ENCODE assay signal across 8 cellular contexts in the genomic region with DNA sequence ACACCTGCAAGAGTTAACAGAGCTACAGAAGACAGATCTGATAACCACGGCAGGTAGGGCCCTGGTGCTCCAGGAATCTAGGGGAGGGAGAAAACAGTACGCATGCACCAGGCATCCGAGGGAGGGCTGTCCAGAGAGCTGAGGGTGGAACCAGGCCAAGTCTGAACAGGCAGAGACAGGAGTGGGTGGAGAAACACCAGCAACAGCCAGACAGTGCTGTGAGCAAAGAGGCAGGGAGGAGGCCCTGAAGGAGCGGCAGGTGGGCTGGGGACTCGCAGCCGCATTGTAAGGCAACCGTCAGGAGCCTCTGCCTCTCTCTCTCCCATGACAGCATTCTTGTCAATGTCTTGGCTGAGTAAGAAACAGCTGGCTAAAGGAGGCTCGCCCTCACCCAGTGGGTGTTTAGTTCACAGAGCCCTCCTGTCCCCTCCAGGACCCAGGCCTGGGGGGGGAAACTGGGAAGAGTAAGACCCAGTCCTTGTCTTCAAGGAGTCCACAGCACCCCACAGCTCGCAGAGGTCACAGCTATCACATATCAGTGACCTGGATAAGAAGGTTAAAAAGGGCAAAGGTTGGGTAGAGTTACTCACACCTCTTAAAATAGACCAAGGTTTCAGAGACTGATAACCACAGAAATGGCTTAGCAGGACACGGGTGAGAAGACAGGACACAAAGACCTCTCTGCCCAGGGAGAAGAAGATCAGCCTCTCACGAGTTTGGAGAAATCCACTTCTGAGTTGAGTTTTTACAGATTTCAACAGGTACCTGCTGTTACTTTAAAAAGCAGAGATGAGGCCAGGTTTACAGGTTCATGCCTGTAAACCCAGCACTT. TPM values are rescaled to one million over a fixed set of nuclear protein-coding genes. Genes with fewer than 3 reads are reported as not detected.
DNase-seq lines count a peak whose midpoint lies in the region; ATAC-seq and TF ChIP-seq lines count a peak whose summit lies in the region.

No MANE protein-coding gene starts in this region.

- H3K36me3 Mint-ChIP-seq in activated naive CD4-positive, alpha-beta T cell treated with anti-CD3 and anti-CD28 coated beads, Interleukin-2, amount 50 U/mL, for 72 hours, result no peaks in the 10 kb centered on the region
- no peaks in the 10 kb centered on the region for H3K36me3 Mint-ChIP-seq in neural progenitor cell

- peak; percentile 23 to 76 for ATAC-seq in activated naive CD4-positive, alpha-beta T cell treated with anti-CD3 and anti-CD28 coated beads, Interleukin-2, amount 50 U/mL, for 72 hours
- peak; percentile 98 for ATAC-seq in SK-N-SH treated with all-trans-retinoic acid at 6 μM for 48 hours

- H3K9ac ChIP-seq in neural progenitor cell, result no peak overlapping the region

- H3K27ac ChIP-seq in HEK293 (ENCODE audit: extremely low read depth, low read depth, low read length) (no peak overlapping the region; the same call in 1 of the 2 replicates), neural progenitor cell (no peak overlapping the region)

- no peak overlapping the region for H3K4me2 ChIP-seq in neural progenitor cell

- H3K36me3 ChIP-seq in HEK293 (ENCODE audit: control insufficient read depth in 2 of 2, insufficient read depth in 1 of 2, low read length in 2 of 2) (no peaks in the 10 kb centered on the region), neural progenitor cell (no peaks in the 10 kb centered on the region)

- H3K9me3 Mint-ChIP-seq in activated naive CD4-positive, alpha-beta T cell treated with anti-CD3 and anti-CD28 coated beads, Interleukin-2, amount 50 U/mL, for 72 hours, result no peaks in the 10 kb centered on the region
- no peaks in the 10 kb centered on the region for H3K9me3 Mint-ChIP-seq in neural progenitor cell

- CTCF ChIA-PET in HEK293 (lab: Yijun Ruan, JAX), result no interaction called here

- H3K4me3 ChIP-seq in HEK293 (ENCODE audit: low read depth, low read length) (peak overlapping the region; percentile 11), fibroblast of pulmonary artery (replicated peaks; ENCODE audit: low read depth, low read length) (no peak overlapping the region), neural progenitor cell (no peak overlapping the region)

- TF ChIP-seq CTCF in HEK293 (tag by site-specific recombination; IDR thresholded peaks at IDR 0.05) (no peak), fibroblast of pulmonary artery (IDR thresholded peaks at IDR 0.05; ENCODE audit: low read length, missing control alignments) (no peak), neural progenitor cell (IDR thresholded peaks at IDR 0.05) (no peak)

- H3K9me3 ChIP-seq in HEK293 (ENCODE audit: control insufficient read depth, insufficient read depth, low read depth, low read length) (no peaks in the 10 kb centered on the region), neural progenitor cell (ENCODE audit: low read depth) (no peaks in the 10 kb centered on the region)

- H3K4me1 ChIP-seq in HEK293 (ENCODE audit: control insufficient read depth, insufficient read depth, low read length) (peaks cover 18% of the 10 kb centered on the region), neural progenitor cell (no peaks in the 10 kb centered on the region)

- POLR2A ChIA-PET in HEK293 (lab: Yijun Ruan, JAX), result interaction anchor here (1.5 kb wide), 1 partner anchor 82 kb away, joined by 6 read pairs; a partner anchor contains a TSS

- H3K79me2 ChIP-seq in neural progenitor cell (ENCODE audit: low read depth), result no peaks in the 10 kb centered on the region

- H3K27me3 ChIP-seq in neural progenitor cell, result peaks cover 100% of the 10 kb centered on the region

- peak overlapping the region; percentile 60 to 86 for H3K27ac Mint-ChIP-seq in activated naive CD4-positive, alpha-beta T cell treated with anti-CD3 and anti-CD28 coated beads, Interleukin-2, amount 50 U/mL, for 72 hours
- H3K27ac Mint-ChIP-seq in neural progenitor cell, result no peak overlapping the region

- peaks cover 26% of the 10 kb centered on the region for H4K20me1 ChIP-seq in neural progenitor cell (ENCODE audit: low read depth)

- H3K4me3 Mint-ChIP-seq in neural progenitor cell, result no peak overlapping the region

- no peak for DNase-seq in activated naive CD4-positive, alpha-beta T cell treated with anti-CD3 and anti-CD28 coated beads, Interleukin-2, amount 50 U/mL, for 72 hours (ENCODE audit: low spot score in 2 of 2)
- DNase-seq in activated naive CD4-positive, alpha-beta T cell treated with Interleukin-2 at 50 U/mL for 16 hours, result no peak
- DNase-seq in M059J (ENCODE audit: low read depth) (peak; percentile 64), fibroblast of pulmonary artery (ENCODE audit: low read depth) (peak; percentile 86), neural progenitor cell (ENCODE audit: low spot score) (peak; percentile 34), GOT3 (lab: John Stamatoyannopoulos, UW) (no peak)

- peaks cover 11% of the 10 kb centered on the region for H3K27me3 Mint-ChIP-seq in neural progenitor cell (ENCODE audit: insufficient read depth, low read depth)

- no peaks in the 10 kb centered on the region for H3F3A ChIP-seq in neural progenitor cell (ENCODE audit: low read depth)

- H3K4me1 Mint-ChIP-seq in neural progenitor cell, result peaks cover 7% of the 10 kb centered on the region

- H2AFZ ChIP-seq in neural progenitor cell (replicated peaks), result no peak overlapping the region

TF ChIP-seq in HEK293, 187 proteins besides CTCF, POLR2A, EP300 and RAD21 (continues in another document):
- TF ChIP-seq ZNF223 (tag by site-specific recombination; IDR thresholded peaks at IDR 0.05) (no peak), ZNF549 (tag by site-specific recombination; IDR thresholded peaks at IDR 0.05) (no peak), ZNF791 (tag by site-specific recombination; IDR thresholded peaks at IDR 0.05) (no peak), ZSCAN23 (tag by site-specific recombination; IDR thresholded peaks at IDR 0.05) (no peak), ZNF16 (tag by site-specific recombination; IDR thresholded peaks at IDR 0.05; ENCODE audit: low read depth) (no peak), ZNF76 (tag by site-specific recombination; IDR thresholded peaks at IDR 0.05; ENCODE audit: borderline replicate concordance, low read depth) (no peak), ZFP37 (tag by site-specific recombination; IDR thresholded peaks at IDR 0.05) (no peak), ZNF169 (tag by site-specific recombination; IDR thresholded peaks at IDR 0.05) (no peak), ZNF274 (IDR thresholded peaks at IDR 0.05; ENCODE audit: low read length) (no peak), ZNF274 (tag by site-specific recombination; IDR thresholded peaks at IDR 0.05; ENCODE audit: borderline replicate concordance) (no peak), ZBTB21 (tag by site-specific recombination; IDR thresholded peaks at IDR 0.05) (no peak), ZNF146 (tag by site-specific recombination; IDR thresholded peaks at IDR 0.05) (no peak), ZBTB7A (tag by site-specific recombination; IDR thresholded peaks at IDR 0.05; ENCODE audit: low read depth) (no peak), ZNF157 (tag by site-specific recombination; IDR thresholded peaks at IDR 0.05) (no peak), BCL11A (tag by site-specific recombination; IDR thresholded peaks at IDR 0.05; ENCODE audit: low read depth) (no peak)

TF ChIP-seq in SK-N-SH treated with all-trans-retinoic acid at 6 μM for 48 hours, 23 proteins besides CTCF, POLR2A, EP300 and RAD21 (continues in another document):
- TF ChIP-seq, protein P1, sequence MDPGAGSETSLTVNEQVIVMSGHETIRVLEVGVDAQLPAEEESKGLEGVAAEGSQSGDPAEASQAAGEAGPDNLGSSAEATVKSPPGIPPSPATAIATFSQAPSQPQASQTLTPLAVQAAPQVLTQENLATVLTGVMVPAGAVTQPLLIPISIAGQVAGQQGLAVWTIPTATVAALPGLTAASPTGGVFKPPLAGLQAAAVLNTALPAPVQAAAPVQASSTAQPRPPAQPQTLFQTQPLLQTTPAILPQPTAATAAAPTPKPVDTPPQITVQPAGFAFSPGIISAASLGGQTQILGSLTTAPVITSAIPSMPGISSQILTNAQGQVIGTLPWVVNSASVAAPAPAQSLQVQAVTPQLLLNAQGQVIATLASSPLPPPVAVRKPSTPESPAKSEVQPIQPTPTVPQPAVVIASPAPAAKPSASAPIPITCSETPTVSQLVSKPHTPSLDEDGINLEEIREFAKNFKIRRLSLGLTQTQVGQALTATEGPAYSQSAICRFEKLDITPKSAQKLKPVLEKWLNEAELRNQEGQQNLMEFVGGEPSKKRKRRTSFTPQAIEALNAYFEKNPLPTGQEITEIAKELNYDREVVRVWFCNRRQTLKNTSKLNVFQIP (CRISPR knock-in tag; IDR thresholded peaks at IDR 0.05; ENCODE audit: borderline replicate concordance, low read depth), result no peak
- TF ChIP-seq, protein P2, sequence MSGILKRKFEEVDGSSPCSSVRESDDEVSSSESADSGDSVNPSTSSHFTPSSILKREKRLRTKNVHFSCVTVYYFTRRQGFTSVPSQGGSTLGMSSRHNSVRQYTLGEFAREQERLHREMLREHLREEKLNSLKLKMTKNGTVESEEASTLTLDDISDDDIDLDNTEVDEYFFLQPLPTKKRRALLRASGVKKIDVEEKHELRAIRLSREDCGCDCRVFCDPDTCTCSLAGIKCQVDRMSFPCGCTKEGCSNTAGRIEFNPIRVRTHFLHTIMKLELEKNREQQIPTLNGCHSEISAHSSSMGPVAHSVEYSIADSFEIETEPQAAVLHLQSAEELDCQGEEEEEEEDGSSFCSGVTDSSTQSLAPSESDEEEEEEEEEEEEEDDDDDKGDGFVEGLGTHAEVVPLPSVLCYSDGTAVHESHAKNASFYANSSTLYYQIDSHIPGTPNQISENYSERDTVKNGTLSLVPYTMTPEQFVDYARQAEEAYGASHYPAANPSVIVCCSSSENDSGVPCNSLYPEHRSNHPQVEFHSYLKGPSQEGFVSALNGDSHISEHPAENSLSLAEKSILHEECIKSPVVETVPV (CRISPR knock-in tag; IDR thresholded peaks at IDR 0.05), result no peak

RNA-seq across cellular contexts. Expression of a gene that starts 10.5 kb away (rescaled TPM):
- 10 to 100 TPM; 23.4 to 27.1 TPM for total RNA-seq in activated naive CD4-positive, alpha-beta T cell treated with anti-CD3 and anti-CD28 coated beads, Interleukin-2, amount 50 U/mL, for 72 hours
- total RNA-seq in M059J (2014; rRNA removed; shearing (Covaris generic)), result 7.5 and 11.1 TPM in 2 replicates
- 0.06 and 5.1 TPM in 2 replicates for total RNA-seq in neural progenitor cell (ENCODE audit: low replicate concordance)

Comparison
In these comparisons a context has a peak if more than half of its experiments do, and no peak if none do; other contexts are left out.
1. DNase-seq: peak in M059J (single experiment), fibroblast of pulmonary artery (single experiment) and neural progenitor cell (single experiment); none in activated naive CD4-positive, alpha-beta T cell treated with anti-CD3 and anti-CD28 coated beads, Interleukin-2, amount 50 U/mL, for 72 hours (0 of 2), activated naive CD4-positive, alpha-beta T cell treated with Interleukin-2 at 50 U/mL for 16 hours (single experiment) and GOT3 (single experiment).